ENCODE assay signal across 1 cellular context in genomic region chr2:141899740-141900139, GRCh38.
TF ChIP-seq lines count a peak whose summit lies in the region.

No MANE protein-coding gene starts in this region.

TF ChIP-seq in GM23338, 12 proteins besides CTCF, POLR2A, EP300 and RAD21 (continued from another document):
- TF ChIP-seq, protein P1, sequence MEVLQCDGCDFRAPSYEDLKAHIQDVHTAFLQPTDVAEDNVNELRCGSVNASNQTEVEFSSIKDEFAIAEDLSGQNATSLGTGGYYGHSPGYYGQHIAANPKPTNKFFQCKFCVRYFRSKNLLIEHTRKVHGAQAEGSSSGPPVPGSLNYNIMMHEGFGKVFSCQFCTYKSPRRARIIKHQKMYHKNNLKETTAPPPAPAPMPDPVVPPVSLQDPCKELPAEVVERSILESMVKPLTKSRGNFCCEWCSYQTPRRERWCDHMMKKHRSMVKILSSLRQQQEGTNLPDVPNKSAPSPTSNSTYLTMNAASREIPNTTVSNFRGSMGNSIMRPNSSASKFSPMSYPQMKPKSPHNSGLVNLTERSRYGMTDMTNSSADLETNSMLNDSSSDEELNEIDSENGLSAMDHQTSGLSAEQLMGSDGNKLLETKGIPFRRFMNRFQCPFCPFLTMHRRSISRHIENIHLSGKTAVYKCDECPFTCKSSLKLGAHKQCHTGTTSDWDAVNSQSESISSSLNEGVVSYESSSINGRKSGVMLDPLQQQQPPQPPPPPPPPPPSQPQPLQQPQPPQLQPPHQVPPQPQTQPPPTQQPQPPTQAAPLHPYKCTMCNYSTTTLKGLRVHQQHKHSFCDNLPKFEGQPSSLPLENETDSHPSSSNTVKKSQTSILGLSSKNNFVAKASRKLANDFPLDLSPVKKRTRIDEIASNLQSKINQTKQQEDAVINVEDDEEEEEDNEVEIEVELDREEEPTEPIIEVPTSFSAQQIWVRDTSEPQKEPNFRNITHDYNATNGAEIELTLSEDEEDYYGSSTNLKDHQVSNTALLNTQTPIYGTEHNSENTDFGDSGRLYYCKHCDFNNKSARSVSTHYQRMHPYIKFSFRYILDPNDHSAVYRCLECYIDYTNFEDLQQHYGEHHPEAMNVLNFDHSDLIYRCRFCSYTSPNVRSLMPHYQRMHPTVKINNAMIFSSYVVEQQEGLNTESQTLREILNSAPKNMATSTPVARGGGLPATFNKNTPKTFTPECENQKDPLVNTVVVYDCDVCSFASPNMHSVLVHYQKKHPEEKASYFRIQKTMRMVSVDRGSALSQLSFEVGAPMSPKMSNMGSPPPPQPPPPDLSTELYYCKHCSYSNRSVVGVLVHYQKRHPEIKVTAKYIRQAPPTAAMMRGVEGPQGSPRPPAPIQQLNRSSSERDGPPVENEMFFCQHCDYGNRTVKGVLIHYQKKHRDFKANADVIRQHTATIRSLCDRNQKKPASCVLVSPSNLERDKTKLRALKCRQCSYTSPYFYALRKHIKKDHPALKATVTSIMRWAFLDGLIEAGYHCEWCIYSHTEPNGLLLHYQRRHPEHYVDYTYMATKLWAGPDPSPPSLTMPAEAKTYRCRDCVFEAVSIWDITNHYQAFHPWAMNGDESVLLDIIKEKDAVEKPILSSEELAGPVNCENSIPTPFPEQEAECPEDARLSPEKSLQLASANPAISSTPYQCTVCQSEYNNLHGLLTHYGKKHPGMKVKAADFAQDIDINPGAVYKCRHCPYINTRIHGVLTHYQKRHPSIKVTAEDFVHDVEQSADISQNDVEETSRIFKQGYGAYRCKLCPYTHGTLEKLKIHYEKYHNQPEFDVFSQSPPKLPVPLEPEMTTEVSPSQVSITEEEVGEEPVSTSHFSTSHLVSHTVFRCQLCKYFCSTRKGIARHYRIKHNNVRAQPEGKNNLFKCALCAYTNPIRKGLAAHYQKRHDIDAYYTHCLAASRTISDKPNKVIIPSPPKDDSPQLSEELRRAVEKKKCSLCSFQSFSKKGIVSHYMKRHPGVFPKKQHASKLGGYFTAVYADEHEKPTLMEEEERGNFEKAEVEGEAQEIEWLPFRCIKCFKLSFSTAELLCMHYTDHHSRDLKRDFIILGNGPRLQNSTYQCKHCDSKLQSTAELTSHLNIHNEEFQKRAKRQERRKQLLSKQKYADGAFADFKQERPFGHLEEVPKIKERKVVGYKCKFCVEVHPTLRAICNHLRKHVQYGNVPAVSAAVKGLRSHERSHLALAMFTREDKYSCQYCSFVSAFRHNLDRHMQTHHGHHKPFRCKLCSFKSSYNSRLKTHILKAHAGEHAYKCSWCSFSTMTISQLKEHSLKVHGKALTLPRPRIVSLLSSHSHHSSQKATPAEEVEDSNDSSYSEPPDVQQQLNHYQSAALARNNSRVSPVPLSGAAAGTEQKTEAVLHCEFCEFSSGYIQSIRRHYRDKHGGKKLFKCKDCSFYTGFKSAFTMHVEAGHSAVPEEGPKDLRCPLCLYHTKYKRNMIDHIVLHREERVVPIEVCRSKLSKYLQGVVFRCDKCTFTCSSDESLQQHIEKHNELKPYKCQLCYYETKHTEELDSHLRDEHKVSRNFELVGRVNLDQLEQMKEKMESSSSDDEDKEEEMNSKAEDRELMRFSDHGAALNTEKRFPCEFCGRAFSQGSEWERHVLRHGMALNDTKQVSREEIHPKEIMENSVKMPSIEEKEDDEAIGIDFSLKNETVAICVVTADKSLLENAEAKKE (CRISPR knock-in tag; IDR thresholded peaks at IDR 0.05) = no peak
- TF ChIP-seq ZNF114 (CRISPR knock-in tag; IDR thresholded peaks at IDR 0.05) = no peak
